Comparison of ENCODE assay signal across 8 cellular contexts in the genomic region with DNA sequence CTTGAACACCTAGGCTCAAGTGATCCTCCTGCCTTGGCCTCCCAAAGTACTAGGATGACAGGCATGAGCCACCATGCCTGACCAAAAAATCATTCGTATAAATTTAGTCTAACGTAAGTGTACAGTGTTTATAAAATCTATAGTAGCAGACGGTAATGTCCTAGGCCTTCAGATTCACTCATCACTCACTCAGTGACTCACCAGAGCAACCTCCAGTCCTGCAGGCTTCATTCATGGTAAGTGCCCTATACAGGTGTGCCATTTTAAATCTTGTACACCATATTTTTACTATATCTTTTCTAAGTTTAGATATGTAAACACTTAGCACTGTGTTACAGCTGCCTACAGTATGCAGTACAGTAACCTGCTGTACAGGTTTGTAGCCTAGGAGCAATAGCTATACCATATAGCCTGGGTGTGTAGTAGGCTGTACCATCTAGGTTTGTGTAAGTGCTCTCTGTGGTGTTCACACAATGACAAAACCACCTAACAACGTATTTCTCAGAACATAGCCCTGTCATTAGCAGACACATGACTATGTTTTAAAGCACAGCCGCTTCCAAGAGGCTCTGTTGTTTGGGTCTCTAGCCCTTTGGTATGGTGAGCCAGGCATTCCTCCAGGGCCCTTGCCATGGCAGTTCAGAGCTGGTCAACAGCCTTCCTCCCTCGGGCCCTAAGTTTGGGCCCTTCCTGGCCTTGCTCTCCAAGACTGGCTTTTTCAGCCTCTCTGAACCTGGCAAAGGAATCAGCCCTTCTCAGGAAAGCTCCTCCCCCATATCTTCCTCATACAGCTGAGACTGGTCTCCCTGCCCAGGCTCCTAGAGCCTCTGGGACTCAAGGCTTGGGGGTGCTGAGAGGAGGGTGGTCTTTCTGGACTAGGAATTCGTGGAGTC. TPM values are rescaled to one million over a fixed set of nuclear protein-coding genes. Genes with fewer than 3 reads are reported as not detected.
DNase-seq lines count a peak whose midpoint lies in the region; ATAC-seq, FAIRE-seq and TF ChIP-seq lines count a peak whose summit lies in the region.
"Had no signal": no experiment of that assay in that cellular context is flagged by ENCODE, and none has a peak within 500 bp of the region (broad histone marks: within the 10 kb centered on the region; RNA-seq: fewer than 3 reads in every experiment).

No MANE protein-coding gene starts in this region.

- peaks cover 41% of the 10 kb centered on the region for H3F3A ChIP-seq in SK-N-SH (replicated peaks; ENCODE audit: insufficient read depth)

- CTCF ChIA-PET in SK-N-SH (lab: Yijun Ruan, JAX), result interaction anchor here (3.3 to 70.6 kb wide), 5 partner anchors 1 to 79 kb away, joined by 21 to 2194 read pairs (median 299); partner anchors contain the start of genes ANKRD63, CCDC9B, DISP2 and INAFM2

- H2AFZ ChIP-seq in SK-N-SH (ENCODE audit: low read depth) (peak overlapping the region; percentile 16), keratinocyte (ENCODE audit: control insufficient read depth, low read length) (no peak overlapping the region)

- intact Hi-C loops in upper lobe of right lung (cut with DNase I), result no loop called here

- H3K4me2 ChIP-seq in SK-N-SH, result peak overlapping the region; percentile 57
- H3K4me2 ChIP-seq in keratinocyte (ENCODE audit: control insufficient read depth, extremely low read depth, insufficient read depth, low read depth, low read length), result peak overlapping the region; percentile 37

- TF ChIP-seq CTCF in SK-N-SH (IDR thresholded peaks at IDR 0.05), result no peak
- no peak for TF ChIP-seq CTCF in keratinocyte (optimal IDR thresholded peaks at IDR 0.05 in 1 of 3, IDR thresholded peaks at IDR 0.05 in 1 of 3, conservative IDR thresholded peaks at IDR 0.05 in 1 of 3; ENCODE audit: extremely low read depth in 1 of 3, insufficient read depth in 2 of 3, low read length in 3 of 3)
- no peak for TF ChIP-seq CTCF in upper lobe of right lung (IDR thresholded peaks at IDR 0.05)

- H3K4me1 ChIP-seq in SK-N-SH (ENCODE audit: control insufficient read depth in 1 of 2, insufficient read depth in 2 of 2, low read depth in 1 of 2, low read length in 1 of 2) (peaks cover 51% of the 10 kb centered on the region in 2 experiments; a peak in 3 of 4 replicates), keratinocyte (ENCODE audit: control insufficient read depth, extremely low read depth, insufficient read depth, low read length) (peaks cover 65% of the 10 kb centered on the region), upper lobe of right lung (peaks cover 58% of the 10 kb centered on the region)

- H3K27ac ChIP-seq in SK-N-SH (ENCODE audit: low read depth in 2 of 2, low read length in 1 of 2) (peak overlapping the region; percentile 24 to 98), keratinocyte (ENCODE audit: control insufficient read depth, insufficient read depth, low read length) (peak overlapping the region; percentile 70), upper lobe of right lung (peak overlapping the region; percentile 24)

- peak overlapping the region; percentile 79 for H3K9ac ChIP-seq in SK-N-SH
- peak overlapping the region; percentile 22 for H3K9ac ChIP-seq in keratinocyte (ENCODE audit: control insufficient read depth, extremely low read depth, insufficient read depth, low read length)

- TF ChIP-seq EP300 in SK-N-SH (IDR thresholded peaks at IDR 0.05; ENCODE audit: borderline replicate concordance in 1 of 2, low read depth in 1 of 2, low read length in 1 of 2), result no peak

- no peaks in the 10 kb centered on the region for H4K20me1 ChIP-seq in SK-N-SH (ENCODE audit: insufficient read depth)
- no peaks in the 10 kb centered on the region for H4K20me1 ChIP-seq in keratinocyte (ENCODE audit: control insufficient read depth, extremely low read depth, insufficient read depth, low read length)

- DNase-seq in SK-N-SH (no peak), keratinocyte (ENCODE audit: low read depth, low spot score) (no peak), upper lobe of right lung (no peak), GDM1 (lab: John Stamatoyannopoulos, UW) (no peak)
- DNase-seq: activated CD4-positive, alpha-beta T cell treated with anti-CD3 and anti-CD28 coated beads, Interleukin-2, amount 50 U/mL, for 1 hour had no signal

- H3K27me3 ChIP-seq in SK-N-SH (ENCODE audit: insufficient read depth) (no peaks in the 10 kb centered on the region), keratinocyte (ENCODE audit: control insufficient read depth, extremely low read depth, insufficient read depth, low read length) (no peaks in the 10 kb centered on the region), upper lobe of right lung (no peaks in the 10 kb centered on the region)

- H3K9me1 ChIP-seq in keratinocyte (ENCODE audit: control insufficient read depth, extremely low read depth, insufficient read depth, low read length), result no peaks in the 10 kb centered on the region

- dilution Hi-C loops in keratinocyte (cut with MboI; ENCODE audit: extremely low pct_ligation_motif_present, low sequenced_read_pairs), result no loop called here

- POLR2A ChIA-PET in SK-N-SH (lab: Yijun Ruan, JAX), result no interaction called here

- no peaks in the 10 kb centered on the region for H3K9me3 ChIP-seq in SK-N-SH
- no peaks in the 10 kb centered on the region for H3K9me3 ChIP-seq in keratinocyte (ENCODE audit: control insufficient read depth, low read depth, low read length)
- no peaks in the 10 kb centered on the region for H3K9me3 ChIP-seq in upper lobe of right lung

- H3K36me3 ChIP-seq in SK-N-SH (replicated peaks in 1 of 2; ENCODE audit: control insufficient read depth in 1 of 2, insufficient read depth in 2 of 2, low read length in 1 of 2) (no peaks in the 10 kb centered on the region), keratinocyte (ENCODE audit: control insufficient read depth in 2 of 2, extremely low read depth in 1 of 2, insufficient read depth in 2 of 2, low read length in 2 of 2) (peaks cover 4 to 7% of the 10 kb centered on the region in 2 experiments), upper lobe of right lung (peaks cover under 1% of the 10 kb centered on the region)

- H3K9me2 ChIP-seq in SK-N-SH, result no peaks in the 10 kb centered on the region

- no peak for TF ChIP-seq RAD21 in SK-N-SH (IDR thresholded peaks at IDR 0.05; ENCODE audit: low read length)

- FAIRE-seq in keratinocyte (lab: Jason Lieb, UNC), result peak; percentile 88

- ATAC-seq in SK-N-SH treated with all-trans-retinoic acid at 6 μM for 48 hours (no peak), upper lobe of right lung (no peak), GM18858 (IDR thresholded peaks at IDR 0.05; ENCODE audit: unreplicated experiment) (no peak)

- H3K4me3 ChIP-seq in SK-N-SH (ENCODE audit: low read depth in 2 of 2, low read length in 1 of 2) (no peak overlapping the region), keratinocyte (ENCODE audit: control insufficient read depth in 2 of 3, extremely low read depth in 1 of 3, insufficient read depth in 2 of 3, low read depth in 1 of 3, low read length in 3 of 3) (no peak overlapping the region), upper lobe of right lung (no peak overlapping the region)

- peaks cover 35% of the 10 kb centered on the region for H3K79me2 ChIP-seq in SK-N-SH (ENCODE audit: insufficient read depth)
- peaks cover 27% of the 10 kb centered on the region for H3K79me2 ChIP-seq in keratinocyte (ENCODE audit: control insufficient read depth, insufficient read depth, low read length)

- WGBS in SK-N-SH (ENCODE audit: low lambda C conversion rate), result 41% methylated on average over 4 of the region's 7 CpGs

RNA-seq across cellular contexts. Expression of gene CCDC9B, which starts 1.9 kb away (rescaled TPM):
- 13.7 and 14.2 TPM in 2 replicates for polyA plus RNA-seq in SK-N-SH (2012; rRNA removed)
- polyA plus RNA-seq in SK-N-SH (2012; cell fraction: cytosol; rRNA removed), result 10.4 and 12.0 TPM in 2 replicates
- polyA plus RNA-seq in SK-N-SH (2012; cell fraction: nucleus; rRNA removed), result 82.8 and 92.4 TPM in 2 replicates
- 6.3 to 9.6 TPM (median 7.4 TPM) in 3 replicates for polyA plus RNA-seq in keratinocyte
- 32.3 TPM for polyA plus RNA-seq in keratinocyte (2011; ENCODE audit: low read depth)
- 7.6 and 13.9 TPM in 2 replicates for polyA plus RNA-seq in keratinocyte (2011; cell fraction: cytosol; rRNA removed)
- polyA plus RNA-seq in keratinocyte (2011; cell fraction: nucleus; rRNA removed), result 105 and 122 TPM in 2 replicates
- 22.8 and 85.9 TPM in 2 replicates for polyA plus RNA-seq in keratinocyte (2012; ENCODE audit: low replicate concordance)
- polyA minus RNA-seq in keratinocyte, result 27.3 to 109 TPM (median 58.7 TPM) in 3 replicates
- 16.5 TPM for polyA minus RNA-seq in keratinocyte (2011; cell fraction: cytosol; rRNA and poly(A)+ RNA removed)
- polyA minus RNA-seq in keratinocyte (2011; cell fraction: nucleus; rRNA and poly(A)+ RNA removed), result 44.7 and 58.6 TPM in 2 replicates
- 72.5 TPM for total RNA-seq in upper lobe of right lung

RNA-seq across cellular contexts. Expression of gene PHGR1, which starts 8.2 kb away (rescaled TPM):
- polyA plus RNA-seq in SK-N-SH (2012; rRNA removed) (not detected in 2 replicates), keratinocyte (not detected in 3 replicates)
- not detected in 2 replicates for polyA plus RNA-seq in SK-N-SH (2012; cell fraction: cytosol; rRNA removed)
- polyA plus RNA-seq in SK-N-SH (2012; cell fraction: nucleus; rRNA removed), result not detected in 2 replicates
- polyA plus RNA-seq in keratinocyte (2011; ENCODE audit: low read depth), result not detected
- polyA plus RNA-seq in keratinocyte (2011; cell fraction: cytosol; rRNA removed), result not detected in 2 replicates
- polyA plus RNA-seq in keratinocyte (2011; cell fraction: nucleus; rRNA removed), result not detected in 2 replicates
- not detected in 2 replicates for polyA plus RNA-seq in keratinocyte (2012; ENCODE audit: low replicate concordance)
- not detected in 3 replicates for polyA minus RNA-seq in keratinocyte
- polyA minus RNA-seq in keratinocyte (2011; cell fraction: cytosol; rRNA and poly(A)+ RNA removed), result not detected
- polyA minus RNA-seq in keratinocyte (2011; cell fraction: nucleus; rRNA and poly(A)+ RNA removed), result not detected in 2 replicates
- total RNA-seq in upper lobe of right lung, result not detected
- total RNA-seq: temporal lobe had no signal

RNA-seq across cellular contexts. Expression of gene DISP2, which starts 15.4 kb away (rescaled TPM):
- polyA plus RNA-seq in SK-N-SH (2012; rRNA removed) (0.08 and 0.12 TPM in 2 replicates), keratinocyte (0.12 to 0.68 TPM (median 0.12 TPM) in 3 replicates)
- 0.09 and 0.26 TPM in 2 replicates for polyA plus RNA-seq in SK-N-SH (2012; cell fraction: cytosol; rRNA removed)
- 0.14 and 0.33 TPM in 2 replicates for polyA plus RNA-seq in SK-N-SH (2012; cell fraction: nucleus; rRNA removed)
- polyA plus RNA-seq in keratinocyte (2011; ENCODE audit: low read depth), result 0.05 TPM
- polyA plus RNA-seq in keratinocyte (2011; cell fraction: cytosol; rRNA removed), result 0.09 and 0.60 TPM in 2 replicates
- 0.97 and 1.1 TPM in 2 replicates for polyA plus RNA-seq in keratinocyte (2011; cell fraction: nucleus; rRNA removed)
- polyA plus RNA-seq in keratinocyte (2012; ENCODE audit: low replicate concordance), result 0.28 and 1.6 TPM in 2 replicates
- 0.26 to 1.2 TPM (median 0.64 TPM) in 3 replicates for polyA minus RNA-seq in keratinocyte
- polyA minus RNA-seq in keratinocyte (2011; cell fraction: cytosol; rRNA and poly(A)+ RNA removed), result 0.19 TPM
- 0.54 and 0.74 TPM in 2 replicates for polyA minus RNA-seq in keratinocyte (2011; cell fraction: nucleus; rRNA and poly(A)+ RNA removed)
- total RNA-seq in upper lobe of right lung, result 6.5 TPM

RNA-seq across cellular contexts. Expression of gene INAFM2, which starts 19.2 kb away (rescaled TPM):
- polyA plus RNA-seq in SK-N-SH (2012; rRNA removed), result 7.8 and 9.8 TPM in 2 replicates
- 10.2 and 10.7 TPM in 2 replicates for polyA plus RNA-seq in SK-N-SH (2012; cell fraction: cytosol; rRNA removed)
- 8.0 and 11.1 TPM in 2 replicates for polyA plus RNA-seq in SK-N-SH (2012; cell fraction: nucleus; rRNA removed)
- 9.1 to 15.2 TPM (median 13.5 TPM) in 3 replicates for polyA plus RNA-seq in keratinocyte
- 2.5 TPM for polyA plus RNA-seq in keratinocyte (2011; ENCODE audit: low read depth)
- 8.5 and 17.1 TPM in 2 replicates for polyA plus RNA-seq in keratinocyte (2011; cell fraction: cytosol; rRNA removed)
- 17.2 and 18.4 TPM in 2 replicates for polyA plus RNA-seq in keratinocyte (2011; cell fraction: nucleus; rRNA removed)
- polyA plus RNA-seq in keratinocyte (2012; ENCODE audit: low replicate concordance), result 7.8 and 18.3 TPM in 2 replicates
- 4.8 to 6.7 TPM (median 6.4 TPM) in 3 replicates for polyA minus RNA-seq in keratinocyte
- polyA minus RNA-seq in keratinocyte (2011; cell fraction: cytosol; rRNA and poly(A)+ RNA removed), result 10.7 TPM
- 4.6 and 5.9 TPM in 2 replicates for polyA minus RNA-seq in keratinocyte (2011; cell fraction: nucleus; rRNA and poly(A)+ RNA removed)
- 39.5 TPM for total RNA-seq in upper lobe of right lung

RNA-seq across cellular contexts. Expression of gene PLCB2, which starts 34.9 kb away (rescaled TPM):
- polyA plus RNA-seq in SK-N-SH (2012; rRNA removed) (0.15 TPM in 2 replicates), keratinocyte (0.52 to 1.1 TPM (median 0.73 TPM) in 3 replicates)
- 0.10 and 0.12 TPM in 2 replicates for polyA plus RNA-seq in SK-N-SH (2012; cell fraction: cytosol; rRNA removed)
- 0.44 and 0.59 TPM in 2 replicates for polyA plus RNA-seq in SK-N-SH (2012; cell fraction: nucleus; rRNA removed)
- not detected for polyA plus RNA-seq in keratinocyte (2011; ENCODE audit: low read depth)
- 0.69 and 0.72 TPM in 2 replicates for polyA plus RNA-seq in keratinocyte (2011; cell fraction: cytosol; rRNA removed)
- 0.73 and 1.3 TPM in 2 replicates for polyA plus RNA-seq in keratinocyte (2011; cell fraction: nucleus; rRNA removed)
- 0.23 and 1.4 TPM in 2 replicates for polyA plus RNA-seq in keratinocyte (2012; ENCODE audit: low replicate concordance)
- polyA minus RNA-seq in keratinocyte, result 0.40 to 0.69 TPM in 2 of 3 replicates, not detected in the other
- polyA minus RNA-seq in keratinocyte (2011; cell fraction: cytosol; rRNA and poly(A)+ RNA removed), result not detected
- not detected in 2 replicates for polyA minus RNA-seq in keratinocyte (2011; cell fraction: nucleus; rRNA and poly(A)+ RNA removed)
- 61.2 TPM for total RNA-seq in upper lobe of right lung
